Comparison of ENCODE assay signal across 17 cellular contexts in the genomic region with DNA sequence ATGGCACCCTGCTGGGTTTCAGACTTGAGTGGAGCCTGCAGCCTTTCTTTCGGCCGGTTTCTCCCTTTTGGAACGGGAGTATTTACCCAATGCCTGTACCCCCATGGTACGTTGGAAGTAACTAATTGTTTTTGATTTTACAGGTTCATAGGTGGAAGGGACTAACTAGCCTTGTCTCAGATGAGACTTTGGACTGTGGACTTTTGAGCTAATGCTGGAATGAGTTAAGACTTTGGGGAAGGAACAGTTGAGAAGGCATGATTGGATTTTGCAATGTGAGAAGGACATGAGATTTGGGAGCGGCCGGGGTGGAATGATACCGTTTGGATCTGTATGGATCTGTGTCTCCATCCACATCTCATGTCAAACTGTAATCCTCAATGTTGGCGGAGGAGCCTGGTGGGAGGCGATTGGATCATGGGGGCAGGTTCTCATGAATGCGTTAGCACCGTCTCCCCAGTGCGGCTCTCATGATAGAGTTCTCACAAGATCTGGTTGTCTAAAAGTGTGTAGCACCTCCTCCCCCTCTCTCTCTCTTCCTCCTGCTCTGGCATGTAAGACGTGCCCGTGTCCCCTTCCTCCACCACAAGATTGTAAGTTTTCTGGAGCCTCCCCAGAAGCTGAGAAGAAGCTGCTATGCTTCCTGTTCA.
"Had no signal": no experiment of that assay in that cellular context is flagged by ENCODE, and none has a peak within 500 bp of the region (broad histone marks: within the 10 kb centered on the region; RNA-seq: fewer than 3 reads in every experiment).

No MANE protein-coding gene starts in this region.

- H3K4me3 Mint-ChIP-seq: activated CD8-positive, alpha-beta T cell treated with anti-CD3 and anti-CD28 coated beads for 36 hours; activated naive CD4-positive, alpha-beta T cell treated with anti-CD3 and anti-CD28 coated beads, Interleukin-2, amount 10 ng/mL, durations not matched to agents 7 days and 5 days; activated naive CD8-positive, alpha-beta T cell treated with anti-CD3 and anti-CD28 coated beads for 36 hours; activated T-cell treated with anti-CD3 and anti-CD28 coated beads, Interleukin-2, amount 50 U/mL, for 72 hours; IgD-negative memory B cell; T-cell had no signal

- H3K4me1 Mint-ChIP-seq: activated naive CD8-positive, alpha-beta T cell treated with anti-CD3 and anti-CD28 coated beads for 36 hours; T-cell had no signal

- H3K36me3 ChIP-seq: WERI-Rb-1 had no signal

- H3K27ac ChIP-seq: KMS-11, SK-N-MC, WERI-Rb-1 had no signal

- ATAC-seq: activated CD8-positive, alpha-beta T cell treated with anti-CD3 and anti-CD28 coated beads for 36 hours; activated T-cell treated with anti-CD3 and anti-CD28 coated beads, Interleukin-2, amount 50 U/mL, for 72 hours; Panc1; T-cell had no signal

- H3K36me3 Mint-ChIP-seq: activated naive CD4-positive, alpha-beta T cell treated with anti-CD3 and anti-CD28 coated beads, Interleukin-2, amount 10 ng/mL, durations not matched to agents 7 days and 5 days; activated naive CD8-positive, alpha-beta T cell treated with anti-CD3 and anti-CD28 coated beads for 36 hours; IgD-negative memory B cell; T-cell had no signal

- H3K9me3 Mint-ChIP-seq: activated CD8-positive, alpha-beta T cell treated with anti-CD3 and anti-CD28 coated beads for 36 hours; activated naive CD4-positive, alpha-beta T cell treated with anti-CD3 and anti-CD28 coated beads, Interleukin-2, amount 10 ng/mL, durations not matched to agents 7 days and 5 days; activated naive CD8-positive, alpha-beta T cell treated with anti-CD3 and anti-CD28 coated beads for 36 hours; activated T-cell treated with anti-CD3 and anti-CD28 coated beads, Interleukin-2, amount 50 U/mL, for 72 hours; activated T-helper 2 cell treated with anti-CD3 and anti-CD28 coated beads, Interferon-gamma antibody, Interleukin-2, Interleukin-4, amounts not matched to agents 10 μg/mL and 5 μg/mL and 100 μg/mL, durations not matched to agents 14 hours and 24 hours and 36 hours; IgD-negative memory B cell; T-cell had no signal

- H3K27ac Mint-ChIP-seq: activated CD8-positive, alpha-beta T cell treated with anti-CD3 and anti-CD28 coated beads for 36 hours; activated naive CD4-positive, alpha-beta T cell treated with anti-CD3 and anti-CD28 coated beads, Interleukin-2, amount 10 ng/mL, durations not matched to agents 7 days and 5 days; activated naive CD8-positive, alpha-beta T cell treated with anti-CD3 and anti-CD28 coated beads for 36 hours; activated T-cell treated with anti-CD3 and anti-CD28 coated beads, Interleukin-2, amount 50 U/mL, for 72 hours; activated T-helper 2 cell treated with anti-CD3 and anti-CD28 coated beads, Interferon-gamma antibody, Interleukin-2, Interleukin-4, amounts not matched to agents 10 μg/mL and 5 μg/mL and 100 μg/mL, durations not matched to agents 14 hours and 24 hours and 36 hours; T-cell had no signal

- DNase-seq: activated CD4-positive, alpha-beta T cell treated with anti-CD3 and anti-CD28 coated beads for 4 hours; activated CD8-positive, alpha-beta memory T cell treated with anti-CD3 and anti-CD28 coated beads, Interleukin-2, amount 50 U/mL, for 4 hours; activated CD8-positive, alpha-beta T cell treated with anti-CD3 and anti-CD28 coated beads for 36 hours; activated gamma-delta T cell treated with Interleukin-2 at 50 U/mL for 16 hours; activated naive CD4-positive, alpha-beta T cell treated with anti-CD3 and anti-CD28 coated beads, Interleukin-2, amount 10 ng/mL, durations not matched to agents 7 days and 5 days; activated naive CD8-positive, alpha-beta T cell treated with anti-CD3 and anti-CD28 coated beads for 36 hours; activated T-cell treated with anti-CD3 and anti-CD28 coated beads, Interleukin-2, amount 50 U/mL, for 72 hours; NCI-H1417 treated with DMSO at 0.1 percent for 48 hours; NCI-H526 treated with DMSO at 0.1 percent for 48 hours; RPMI8226; T-cell had no signal

- H3K27me3 Mint-ChIP-seq: activated CD8-positive, alpha-beta T cell treated with anti-CD3 and anti-CD28 coated beads for 36 hours; T-cell had no signal

- H3K4me3 ChIP-seq: SK-N-MC had no signal

- H3K4me2 ChIP-seq: KMS-11 had no signal
